21 cellular contexts compared by ENCODE assay signal in the genomic region with DNA sequence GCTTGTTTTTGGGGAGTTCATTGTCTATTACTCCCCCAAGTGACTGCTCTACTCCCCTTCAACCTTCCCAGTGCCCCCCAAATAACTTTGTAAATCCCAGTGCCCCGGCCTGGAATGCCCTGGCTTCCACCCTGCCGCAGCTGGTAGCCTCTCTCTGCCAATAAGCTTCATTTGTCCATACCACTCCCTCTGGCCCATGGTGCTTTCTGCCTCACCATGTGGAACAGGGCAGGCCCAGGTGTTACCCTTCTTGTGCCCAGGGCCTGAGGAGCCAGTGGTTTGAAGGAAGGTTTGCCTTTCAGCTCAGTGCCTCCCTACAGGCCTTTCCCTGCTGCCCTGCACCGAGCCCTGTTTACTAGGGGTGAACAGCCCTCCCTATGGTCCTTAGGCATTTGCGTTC.
"Had no signal": no experiment of that assay in that cellular context is flagged by ENCODE, and none has a peak within 500 bp of the region (broad histone marks: within the 10 kb centered on the region; RNA-seq: fewer than 3 reads in every experiment).

No MANE protein-coding gene starts in this region.

- DNase-seq: activated CD4-positive, alpha-beta T cell treated with anti-CD3 and anti-CD28 coated beads for 4 hours; activated CD8-positive, alpha-beta memory T cell treated with anti-CD3 and anti-CD28 coated beads, Interleukin-2, amount 50 U/mL, for 4 hours; activated CD8-positive, alpha-beta T cell treated with anti-CD3 and anti-CD28 coated beads for 36 hours; activated gamma-delta T cell; activated naive CD8-positive, alpha-beta T cell treated with anti-CD3 and anti-CD28 coated beads for 36 hours; activated T-cell treated with anti-CD3 and anti-CD28 coated beads, Interleukin-2, amount 50 U/mL, for 72 hours; anterior cingulate cortex; cerebellar nuclear complex; gastrocnemius medialis; heart left ventricle; left colon; midbrain; retina; substantia nigra; WERI-Rb-1 had no signal

- H3K27me3 Mint-ChIP-seq: activated CD8-positive, alpha-beta T cell treated with anti-CD3 and anti-CD28 coated beads for 36 hours; activated naive CD8-positive, alpha-beta T cell treated with anti-CD3 and anti-CD28 coated beads for 36 hours; dendritic cell treated with granulocyte-macrophage colony-stimulating factor and Interleukin-4, amounts not matched to agents 40 ng/mL and 50 ng/mL, for 4 days; stimulated activated memory B cell treated with anti-CD40 and anti-IgM and Interleukin-4, amounts not matched to agents 10 μg/mL and 1 μg/mL and 100 μg/mL, for 72 hours had no signal

- ATAC-seq: activated CD8-positive, alpha-beta T cell treated with anti-CD3 and anti-CD28 coated beads for 36 hours; activated T-cell treated with anti-CD3 and anti-CD28 coated beads, Interleukin-2, amount 50 U/mL, for 72 hours; gastrocnemius medialis; heart left ventricle; left colon; stimulated activated memory B cell treated with anti-CD40 and anti-IgM and Interleukin-4, amounts not matched to agents 10 μg/mL and 1 μg/mL and 100 μg/mL, for 72 hours had no signal

- H3K9me3 Mint-ChIP-seq: T-helper 1 cell treated with Interleukin-12 subunit alpha and Interleukin-12 subunit beta and Interleukin-4 antibody, amounts not matched to agents 30 μg/mL and 1 μg/mL, for 36 hours had no signal

- H3K27ac Mint-ChIP-seq: activated CD8-positive, alpha-beta T cell treated with anti-CD3 and anti-CD28 coated beads for 36 hours; activated naive CD8-positive, alpha-beta T cell treated with anti-CD3 and anti-CD28 coated beads for 36 hours; activated T-cell treated with anti-CD3 and anti-CD28 coated beads, Interleukin-2, amount 50 U/mL, for 72 hours; dendritic cell treated with granulocyte-macrophage colony-stimulating factor and Interleukin-4, amounts not matched to agents 40 ng/mL and 50 ng/mL, for 4 days; stimulated activated memory B cell treated with anti-CD40 and anti-IgM and Interleukin-4, amounts not matched to agents 10 μg/mL and 1 μg/mL and 100 μg/mL, for 72 hours; T-helper 1 cell treated with Interleukin-12 subunit alpha and Interleukin-12 subunit beta and Interleukin-4 antibody, amounts not matched to agents 30 μg/mL and 1 μg/mL, for 36 hours had no signal

- H3K9me3 ChIP-seq: gastrocnemius medialis, vagina had no signal

- H3K4me3 ChIP-seq: gastrocnemius medialis, heart left ventricle, lung, tibial nerve, vagina had no signal

- H3K27me3 ChIP-seq: gastrocnemius medialis, heart left ventricle, tibial nerve, vagina had no signal

- H3K4me1 Mint-ChIP-seq: activated naive CD8-positive, alpha-beta T cell treated with anti-CD3 and anti-CD28 coated beads for 36 hours; stimulated activated memory B cell treated with anti-CD40 and anti-IgM and Interleukin-4, amounts not matched to agents 10 μg/mL and 1 μg/mL and 100 μg/mL, for 72 hours had no signal

- H3K27ac ChIP-seq: gastrocnemius medialis, heart left ventricle, tibial nerve, vagina, WERI-Rb-1 had no signal

- H3K4me3 Mint-ChIP-seq: activated CD8-positive, alpha-beta T cell treated with anti-CD3 and anti-CD28 coated beads for 36 hours; activated naive CD8-positive, alpha-beta T cell treated with anti-CD3 and anti-CD28 coated beads for 36 hours; activated T-cell treated with anti-CD3 and anti-CD28 coated beads, Interleukin-2, amount 50 U/mL, for 72 hours; dendritic cell treated with granulocyte-macrophage colony-stimulating factor and Interleukin-4, amounts not matched to agents 40 ng/mL and 50 ng/mL, for 4 days; stimulated activated memory B cell treated with anti-CD40 and anti-IgM and Interleukin-4, amounts not matched to agents 10 μg/mL and 1 μg/mL and 100 μg/mL, for 72 hours; T-helper 1 cell treated with Interleukin-12 subunit alpha and Interleukin-12 subunit beta and Interleukin-4 antibody, amounts not matched to agents 30 μg/mL and 1 μg/mL, for 36 hours had no signal

- H3K4me1 ChIP-seq: gastrocnemius medialis, heart left ventricle, tibial nerve, vagina had no signal
